In the genomic region with DNA sequence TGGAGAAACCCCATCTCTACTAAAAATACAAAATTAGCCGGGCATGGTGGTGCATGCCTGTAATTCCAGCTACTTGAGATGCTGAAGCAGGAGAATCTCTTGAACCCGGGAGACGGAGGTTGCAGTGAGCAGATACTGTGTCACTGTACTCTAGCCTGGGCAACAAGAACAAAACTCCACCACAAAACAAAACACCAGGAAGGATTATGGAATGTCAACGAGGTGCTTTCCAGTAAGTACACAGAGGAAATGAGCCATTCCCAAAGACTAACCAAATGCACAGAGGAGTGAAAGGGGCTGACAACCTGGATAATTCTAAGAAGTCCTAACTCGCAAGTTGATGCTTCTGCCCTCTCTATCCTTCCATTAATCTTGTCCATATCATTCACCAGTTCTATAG, we compare ENCODE assay signal across 1 cellular context.
TF ChIP-seq lines count a peak whose summit lies in the region.

No MANE protein-coding gene starts in this region.

TF ChIP-seq in HepG2, 621 proteins besides CTCF, POLR2A, EP300 and RAD21 (continued from another document):
- TF ChIP-seq, protein P1, sequence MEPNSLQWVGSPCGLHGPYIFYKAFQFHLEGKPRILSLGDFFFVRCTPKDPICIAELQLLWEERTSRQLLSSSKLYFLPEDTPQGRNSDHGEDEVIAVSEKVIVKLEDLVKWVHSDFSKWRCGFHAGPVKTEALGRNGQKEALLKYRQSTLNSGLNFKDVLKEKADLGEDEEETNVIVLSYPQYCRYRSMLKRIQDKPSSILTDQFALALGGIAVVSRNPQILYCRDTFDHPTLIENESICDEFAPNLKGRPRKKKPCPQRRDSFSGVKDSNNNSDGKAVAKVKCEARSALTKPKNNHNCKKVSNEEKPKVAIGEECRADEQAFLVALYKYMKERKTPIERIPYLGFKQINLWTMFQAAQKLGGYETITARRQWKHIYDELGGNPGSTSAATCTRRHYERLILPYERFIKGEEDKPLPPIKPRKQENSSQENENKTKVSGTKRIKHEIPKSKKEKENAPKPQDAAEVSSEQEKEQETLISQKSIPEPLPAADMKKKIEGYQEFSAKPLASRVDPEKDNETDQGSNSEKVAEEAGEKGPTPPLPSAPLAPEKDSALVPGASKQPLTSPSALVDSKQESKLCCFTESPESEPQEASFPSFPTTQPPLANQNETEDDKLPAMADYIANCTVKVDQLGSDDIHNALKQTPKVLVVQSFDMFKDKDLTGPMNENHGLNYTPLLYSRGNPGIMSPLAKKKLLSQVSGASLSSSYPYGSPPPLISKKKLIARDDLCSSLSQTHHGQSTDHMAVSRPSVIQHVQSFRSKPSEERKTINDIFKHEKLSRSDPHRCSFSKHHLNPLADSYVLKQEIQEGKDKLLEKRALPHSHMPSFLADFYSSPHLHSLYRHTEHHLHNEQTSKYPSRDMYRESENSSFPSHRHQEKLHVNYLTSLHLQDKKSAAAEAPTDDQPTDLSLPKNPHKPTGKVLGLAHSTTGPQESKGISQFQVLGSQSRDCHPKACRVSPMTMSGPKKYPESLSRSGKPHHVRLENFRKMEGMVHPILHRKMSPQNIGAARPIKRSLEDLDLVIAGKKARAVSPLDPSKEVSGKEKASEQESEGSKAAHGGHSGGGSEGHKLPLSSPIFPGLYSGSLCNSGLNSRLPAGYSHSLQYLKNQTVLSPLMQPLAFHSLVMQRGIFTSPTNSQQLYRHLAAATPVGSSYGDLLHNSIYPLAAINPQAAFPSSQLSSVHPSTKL (CRISPR knock-in tag; IDR thresholded peaks at IDR 0.05), result peak; percentile 47; the same call in 1 of the 2 replicates
- TF ChIP-seq, protein P2, sequence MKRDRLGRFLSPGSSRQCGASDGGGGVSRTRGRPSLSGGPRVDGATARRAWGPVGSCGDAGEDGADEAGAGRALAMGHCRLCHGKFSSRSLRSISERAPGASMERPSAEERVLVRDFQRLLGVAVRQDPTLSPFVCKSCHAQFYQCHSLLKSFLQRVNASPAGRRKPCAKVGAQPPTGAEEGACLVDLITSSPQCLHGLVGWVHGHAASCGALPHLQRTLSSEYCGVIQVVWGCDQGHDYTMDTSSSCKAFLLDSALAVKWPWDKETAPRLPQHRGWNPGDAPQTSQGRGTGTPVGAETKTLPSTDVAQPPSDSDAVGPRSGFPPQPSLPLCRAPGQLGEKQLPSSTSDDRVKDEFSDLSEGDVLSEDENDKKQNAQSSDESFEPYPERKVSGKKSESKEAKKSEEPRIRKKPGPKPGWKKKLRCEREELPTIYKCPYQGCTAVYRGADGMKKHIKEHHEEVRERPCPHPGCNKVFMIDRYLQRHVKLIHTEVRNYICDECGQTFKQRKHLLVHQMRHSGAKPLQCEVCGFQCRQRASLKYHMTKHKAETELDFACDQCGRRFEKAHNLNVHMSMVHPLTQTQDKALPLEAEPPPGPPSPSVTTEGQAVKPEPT (CRISPR knock-in tag; IDR thresholded peaks at IDR 0.05; ENCODE audit: low read depth), result no peak
- TF ChIP-seq ZNF30 (CRISPR knock-in tag; IDR thresholded peaks at IDR 0.05), result no peak
- TF ChIP-seq ZNF441 (CRISPR knock-in tag; IDR thresholded peaks at IDR 0.05; ENCODE audit: borderline replicate concordance), result no peak
- no peak for TF ChIP-seq ZNF619 (CRISPR knock-in tag; IDR thresholded peaks at IDR 0.05)
- TF ChIP-seq ZNF367 (CRISPR knock-in tag; IDR thresholded peaks at IDR 0.05; ENCODE audit: borderline replicate concordance), result no peak
- TF ChIP-seq, protein P3, sequence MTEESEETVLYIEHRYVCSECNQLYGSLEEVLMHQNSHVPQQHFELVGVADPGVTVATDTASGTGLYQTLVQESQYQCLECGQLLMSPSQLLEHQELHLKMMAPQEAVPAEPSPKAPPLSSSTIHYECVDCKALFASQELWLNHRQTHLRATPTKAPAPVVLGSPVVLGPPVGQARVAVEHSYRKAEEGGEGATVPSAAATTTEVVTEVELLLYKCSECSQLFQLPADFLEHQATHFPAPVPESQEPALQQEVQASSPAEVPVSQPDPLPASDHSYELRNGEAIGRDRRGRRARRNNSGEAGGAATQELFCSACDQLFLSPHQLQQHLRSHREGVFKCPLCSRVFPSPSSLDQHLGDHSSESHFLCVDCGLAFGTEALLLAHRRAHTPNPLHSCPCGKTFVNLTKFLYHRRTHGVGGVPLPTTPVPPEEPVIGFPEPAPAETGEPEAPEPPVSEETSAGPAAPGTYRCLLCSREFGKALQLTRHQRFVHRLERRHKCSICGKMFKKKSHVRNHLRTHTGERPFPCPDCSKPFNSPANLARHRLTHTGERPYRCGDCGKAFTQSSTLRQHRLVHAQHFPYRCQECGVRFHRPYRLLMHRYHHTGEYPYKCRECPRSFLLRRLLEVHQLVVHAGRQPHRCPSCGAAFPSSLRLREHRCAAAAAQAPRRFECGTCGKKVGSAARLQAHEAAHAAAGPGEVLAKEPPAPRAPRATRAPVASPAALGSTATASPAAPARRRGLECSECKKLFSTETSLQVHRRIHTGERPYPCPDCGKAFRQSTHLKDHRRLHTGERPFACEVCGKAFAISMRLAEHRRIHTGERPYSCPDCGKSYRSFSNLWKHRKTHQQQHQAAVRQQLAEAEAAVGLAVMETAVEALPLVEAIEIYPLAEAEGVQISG (CRISPR knock-in tag; IDR thresholded peaks at IDR 0.05), result no peak
- 0 out of 2 replicates have a peak, but pooled peaks have one; percentile 11 for TF ChIP-seq MED1 (CRISPR knock-in tag; IDR thresholded peaks at IDR 0.05)
- TF ChIP-seq ZKSCAN5 (CRISPR knock-in tag; IDR thresholded peaks at IDR 0.05), result no peak
- no peak for TF ChIP-seq ZNF782 (CRISPR knock-in tag; IDR thresholded peaks at IDR 0.05; ENCODE audit: borderline replicate concordance)
TF ChIP-seq in HepG2: peak in this region for 14.
